ENCODE assay signal across 8 cellular contexts in genomic region chr5:69492391-69493234, GRCh38. TPM values are rescaled to one million over a fixed set of nuclear protein-coding genes. Genes with fewer than 3 reads are reported as not detected.
DNase-seq lines count a peak whose midpoint lies in the region; ATAC-seq, FAIRE-seq and TF ChIP-seq lines count a peak whose summit lies in the region.

TSS of gene OCLN (plus strand) at chr5:69492790. CDS start at chr5:69504245, 11,455 bp downstream.

- peak; percentile 36 for DNase-seq in EH (ENCODE audit: low read depth)
- DNase-seq in NCI-H1417 (lab: John Stamatoyannopoulos, UW) = peak; percentile 80 to 89 (median 87)
- peak; percentile 89 for DNase-seq in WERI-Rb-1
- DNase-seq in naive B cell = no peak
- DNase-seq in urothelium cell line (ENCODE audit: low spot score) = peak; percentile 83

- no peaks in the 10 kb centered on the region for H3K36me3 Mint-ChIP-seq in naive B cell

- peaks cover 3% of the 10 kb centered on the region; the same call in 1 of the 2 replicates for H3K36me3 ChIP-seq in WERI-Rb-1

- H3K4me3 Mint-ChIP-seq in naive B cell = peak within 1 kb of the TSS; percentile 65 to 85 (median 77)

- H3K9me3 ChIP-seq in WERI-Rb-1 (ENCODE audit: severe bottlenecking) = no peaks in the 10 kb centered on the region

- peaks cover 0 to 21% (median 11%) of the 10 kb centered on the region in 3 donors for H3K4me1 Mint-ChIP-seq in naive B cell

- H3K27ac Mint-ChIP-seq in naive B cell = no peak within 1 kb of the TSS

- H3K4me3 ChIP-seq in WERI-Rb-1 (ENCODE audit: low read depth, low read length) = peak within 1 kb of the TSS; percentile 87

- no peak for TF ChIP-seq CTCF in WERI-Rb-1 (IDR thresholded peaks at IDR 0.05; ENCODE audit: low read depth, low read length)

- FAIRE-seq in urothelium cell line (lab: Jason Lieb, UNC) = no peak

- ATAC-seq in GM21723 (IDR thresholded peaks at IDR 0.05; ENCODE audit: unreplicated experiment) (peak; percentile 49), esophagus mucosa (peak; percentile 88), naive B cell (ENCODE audit: low read depth in 2 of 2) (peak; percentile 18 to 38), HG02884 (IDR thresholded peaks at IDR 0.05; ENCODE audit: unreplicated experiment) (no peak)

- H3K27me3 Mint-ChIP-seq in naive B cell = peaks cover 40 to 60% (median 54%) of the 10 kb centered on the region in 3 donors

- no peaks in the 10 kb centered on the region for H3K9me3 Mint-ChIP-seq in naive B cell

- peak within 1 kb of the TSS; percentile 33; the same call in 1 of the 2 replicates for H3K27ac ChIP-seq in WERI-Rb-1

- no peaks in the 10 kb centered on the region for H3K27me3 ChIP-seq in WERI-Rb-1 (ENCODE audit: insufficient read depth, low read depth, severe bottlenecking)

RNA-seq across cellular contexts. Expression of gene OCLN, which starts in this region (rescaled TPM):
- 58.1 TPM for total RNA-seq in esophagus mucosa
- polyA plus RNA-seq in naive B cell (ENCODE audit: low read depth in 6 of 6) = under 1 TPM in 3 of 6 donors, not detected in 3; 0.07 to 0.20 (median 0.11) TPM

Comparison
In these comparisons a context has a peak if more than half of its experiments do, and no peak if none do; other contexts are left out.
1. Peak in ATAC-seq in naive B cell; RNA of the gene not detected or under 1 TPM.